ENCODE assay signal across 1 cellular context in genomic region chr5:177370488-177371119, GRCh38.
TF ChIP-seq lines count a peak whose summit lies in the region.

No MANE protein-coding gene starts in this region.

TF ChIP-seq in HEK293, 187 proteins besides CTCF, POLR2A, EP300 and RAD21 (continued from another document):
- TF ChIP-seq PATZ1 (tag by site-specific recombination; IDR thresholded peaks at IDR 0.05) = peak; percentile 76
- TF ChIP-seq ZNF391 (tag by site-specific recombination; IDR thresholded peaks at IDR 0.05; ENCODE audit: borderline replicate concordance, low read depth) = no peak
- no peak for TF ChIP-seq MZF1 (tag by site-specific recombination; IDR thresholded peaks at IDR 0.05; ENCODE audit: borderline replicate concordance)
- peak; percentile 84 for TF ChIP-seq SP2 (tag by site-specific recombination; IDR thresholded peaks at IDR 0.05)
- no peak for TF ChIP-seq ZNF488 (tag by site-specific recombination; IDR thresholded peaks at IDR 0.05)
- no peak for TF ChIP-seq ZNF792 (tag by site-specific recombination; IDR thresholded peaks at IDR 0.05)
TF ChIP-seq in HEK293: peak in this region for 22.
